In genomic region chr1:3536395-3536794, GRCh38 we compare ENCODE assay signal across 18 cellular contexts.
"Had no signal": no experiment of that assay in that cellular context is flagged by ENCODE, and none has a peak within 500 bp of the region (broad histone marks: within the 10 kb centered on the region; RNA-seq: fewer than 3 reads in every experiment).

No MANE protein-coding gene starts in this region.

- H3K27ac ChIP-seq: gastroesophageal sphincter, left ventricle myocardium inferior, lower lobe of right lung, neural progenitor cell, parathyroid adenoma, sigmoid colon, stomach had no signal

- H3K4me1 ChIP-seq: parathyroid adenoma had no signal

- H3K36me3 Mint-ChIP-seq: memory B cell; natural killer cell treated with Interleukin-12 subunit alpha and Interleukin-12 subunit beta and Interleukin-15 and Interleukin-18, amount 100 ng/mL, for 72 hours; neural progenitor cell; type B pancreatic cell had no signal

- H3K4me3 ChIP-seq: gastroesophageal sphincter, left ventricle myocardium inferior, lower lobe of right lung, neural progenitor cell, sigmoid colon, skin epidermis, stomach had no signal

- ATAC-seq: esophagus mucosa; gastroesophageal sphincter; lower lobe of right lung; natural killer cell treated with Interleukin-12 subunit alpha and Interleukin-12 subunit beta and Interleukin-15 and Interleukin-18, amount 100 ng/mL, for 72 hours had no signal

- H3K9me3 ChIP-seq: gastroesophageal sphincter, left ventricle myocardium inferior, lower lobe of right lung, sigmoid colon, stomach had no signal

- H3K27me3 ChIP-seq: sigmoid colon had no signal

- H3K4me3 Mint-ChIP-seq: memory B cell; mesothelial cell of epicardium; natural killer cell treated with Interleukin-12 subunit alpha and Interleukin-12 subunit beta and Interleukin-15 and Interleukin-18, amount 100 ng/mL, for 72 hours; neural progenitor cell; type B pancreatic cell had no signal

- H3K9ac ChIP-seq: neural progenitor cell, parathyroid adenoma had no signal

- H3K27me3 Mint-ChIP-seq: type B pancreatic cell had no signal

- DNase-seq: effector memory CD4-positive, alpha-beta T cell; glutamatergic neuron; left ventricle myocardium inferior; lower lobe of right lung; occipital lobe; sigmoid colon; stimulated activated naive CD4-positive, alpha-beta T cell; stomach; substantia nigra had no signal

- H3K9me3 Mint-ChIP-seq: memory B cell; mesothelial cell of epicardium; natural killer cell treated with Interleukin-12 subunit alpha and Interleukin-12 subunit beta and Interleukin-15 and Interleukin-18, amount 100 ng/mL, for 72 hours; neural progenitor cell; type B pancreatic cell had no signal

- H3K36me3 ChIP-seq: gastroesophageal sphincter, left ventricle myocardium inferior, lower lobe of right lung, neural progenitor cell, sigmoid colon, stomach had no signal

- H3K27ac Mint-ChIP-seq: memory B cell; mesothelial cell of epicardium; natural killer cell treated with Interleukin-12 subunit alpha and Interleukin-12 subunit beta and Interleukin-15 and Interleukin-18, amount 100 ng/mL, for 72 hours; type B pancreatic cell had no signal

- H3K4me2 ChIP-seq: neural progenitor cell had no signal
